Comparison of ENCODE assay signal across 32 cellular contexts in genomic region chr12:57554453-57554852, GRCh38.
"Had no signal": no experiment of that assay in that cellular context is flagged by ENCODE, and none has a peak within 500 bp of the region (broad histone marks: within the 10 kb centered on the region; RNA-seq: fewer than 3 reads in every experiment).

No MANE protein-coding gene starts in this region.

- H3K36me3 ChIP-seq: adrenal gland, breast epithelium, cardiac muscle cell, colonic mucosa, esophagus squamous epithelium, heart left ventricle, WERI-Rb-1 had no signal

- ATAC-seq: activated CD4-positive, CD25-positive, alpha-beta regulatory T cell treated with anti-CD3 and anti-CD28 coated beads, Interleukin-2, amount 50 U/mL, for 24 hours; activated CD8-positive, alpha-beta T cell treated with anti-CD3 and anti-CD28 coated beads for 36 hours; activated naive CD8-positive, alpha-beta T cell treated with anti-CD3 and anti-CD28 coated beads, Interleukin-2, amount 50 U/mL, for 24 hours; activated T-cell treated with anti-CD3 and anti-CD28 coated beads, Interleukin-2, amount 50 U/mL, for 4 hours; body of pancreas; heart left ventricle; T-helper 17 cell had no signal

- H3K36me3 Mint-ChIP-seq: activated naive CD4-positive, alpha-beta T cell treated with anti-CD3 and anti-CD28 coated beads, Interleukin-2, amount 50 U/mL, for 24 hours; activated naive CD8-positive, alpha-beta T cell treated with anti-CD3 and anti-CD28 coated beads for 36 hours had no signal

- H3K27me3 ChIP-seq: body of pancreas had no signal

- H3K27ac Mint-ChIP-seq: activated B cell treated with CpG ODN at 0.5 μM for 24 hours; activated CD8-positive, alpha-beta T cell treated with anti-CD3 and anti-CD28 coated beads for 36 hours; activated naive CD4-positive, alpha-beta T cell treated with anti-CD3 and anti-CD28 coated beads for 36 hours; activated naive CD4-positive, alpha-beta T cell treated with anti-CD3 and anti-CD28 coated beads, Interleukin-2, amount 50 U/mL, for 24 hours; activated naive CD8-positive, alpha-beta T cell treated with anti-CD3 and anti-CD28 coated beads for 36 hours; activated naive CD8-positive, alpha-beta T cell treated with anti-CD3 and anti-CD28 coated beads, Interleukin-2, amount 50 U/mL, for 24 hours; activated T-helper 2 cell treated with anti-CD3 and anti-CD28 coated beads, Interferon-gamma antibody, Interleukin-2, Interleukin-4, amounts not matched to agents 10 μg/mL and 5 μg/mL and 100 μg/mL, durations not matched to agents 14 hours and 24 hours and 36 hours; T-helper 17 cell; T-helper 2 cell treated with Interferon-gamma antibody and Interleukin-4, amounts not matched to agents 5 μg/mL and 100 μg/mL, for 36 hours had no signal

- H3K4me3 ChIP-seq: adrenal gland, body of pancreas, breast epithelium, cardiac muscle cell, colonic mucosa, esophagus squamous epithelium, heart left ventricle had no signal

- H3K27me3 Mint-ChIP-seq: activated naive CD8-positive, alpha-beta T cell treated with anti-CD3 and anti-CD28 coated beads for 36 hours had no signal

- H3K4me1 ChIP-seq: breast epithelium, colonic mucosa had no signal

- H3K9me3 Mint-ChIP-seq: activated B cell treated with CpG ODN at 0.5 μM for 24 hours; activated CD8-positive, alpha-beta T cell treated with anti-CD3 and anti-CD28 coated beads for 36 hours; activated naive CD4-positive, alpha-beta T cell treated with anti-CD3 and anti-CD28 coated beads for 36 hours; activated naive CD4-positive, alpha-beta T cell treated with anti-CD3 and anti-CD28 coated beads, Interleukin-2, amount 50 U/mL, for 24 hours; activated naive CD8-positive, alpha-beta T cell treated with anti-CD3 and anti-CD28 coated beads for 36 hours; activated naive CD8-positive, alpha-beta T cell treated with anti-CD3 and anti-CD28 coated beads, Interleukin-2, amount 50 U/mL, for 24 hours; activated T-cell treated with anti-CD3 and anti-CD28 coated beads, Interleukin-2, amount 50 U/mL, for 4 hours; activated T-helper 2 cell treated with anti-CD3 and anti-CD28 coated beads, Interferon-gamma antibody, Interleukin-2, Interleukin-4, amounts not matched to agents 10 μg/mL and 5 μg/mL and 100 μg/mL, durations not matched to agents 14 hours and 24 hours and 36 hours; T-helper 2 cell treated with Interferon-gamma antibody and Interleukin-4, amounts not matched to agents 5 μg/mL and 100 μg/mL, for 36 hours had no signal

- DNase-seq: activated B cell treated with CpG ODN at 0.5 μM for 24 hours; activated CD4-positive, alpha-beta T cell treated with anti-CD3 and anti-CD28 coated beads for 48 hours; activated CD4-positive, alpha-beta T cell treated with anti-CD3 and anti-CD28 coated beads, Interleukin-2, amount 50 U/mL, for 1 hour; activated CD4-positive, alpha-beta T cell treated with anti-CD3 and anti-CD28 coated beads, Interleukin-2, amount 50 U/mL, for 48 hours; activated CD8-positive, alpha-beta memory T cell treated with anti-CD3 and anti-CD28 coated beads for 24 hours; activated CD8-positive, alpha-beta T cell treated with anti-CD3 and anti-CD28 coated beads for 36 hours; activated effector memory CD4-positive, alpha-beta T cell treated with anti-CD3 and anti-CD28 coated beads, Interleukin-2, amount 50 U/mL, for 16 hours; activated naive CD4-positive, alpha-beta T cell treated with anti-CD3 and anti-CD28 coated beads for 36 hours; activated naive CD8-positive, alpha-beta T cell treated with anti-CD3 and anti-CD28 coated beads for 36 hours; activated naive CD8-positive, alpha-beta T cell treated with anti-CD3 and anti-CD28 coated beads, Interleukin-2, amount 50 U/mL, for 24 hours; activated T-cell treated with anti-CD3 and anti-CD28 coated beads, Interleukin-2, amount 50 U/mL, for 4 hours; adrenal gland; amygdala; aorta; body of pancreas; central memory CD4-positive, alpha-beta T cell; cerebellar nuclear complex; colonic mucosa; effector CD8-positive, alpha-beta T cell; esophagus squamous epithelium; heart left ventricle; T-helper 1 cell; T-helper 17 cell; T1000; WERI-Rb-1 had no signal

- H3K9me3 ChIP-seq: adrenal gland, body of pancreas, breast epithelium, colonic mucosa, esophagus squamous epithelium, heart left ventricle had no signal

- H3K27ac ChIP-seq: adrenal gland, body of pancreas, breast epithelium, cardiac muscle cell, colonic mucosa, epithelial cell of prostate, esophagus squamous epithelium, heart left ventricle, WERI-Rb-1 had no signal

- H3K4me3 Mint-ChIP-seq: activated B cell treated with CpG ODN at 0.5 μM for 24 hours; activated CD8-positive, alpha-beta T cell treated with anti-CD3 and anti-CD28 coated beads for 36 hours; activated naive CD4-positive, alpha-beta T cell treated with anti-CD3 and anti-CD28 coated beads for 36 hours; activated naive CD4-positive, alpha-beta T cell treated with anti-CD3 and anti-CD28 coated beads, Interleukin-2, amount 50 U/mL, for 24 hours; activated naive CD8-positive, alpha-beta T cell treated with anti-CD3 and anti-CD28 coated beads for 36 hours; activated naive CD8-positive, alpha-beta T cell treated with anti-CD3 and anti-CD28 coated beads, Interleukin-2, amount 50 U/mL, for 24 hours; activated T-cell treated with anti-CD3 and anti-CD28 coated beads, Interleukin-2, amount 50 U/mL, for 4 hours; T-helper 17 cell; T-helper 2 cell treated with Interferon-gamma antibody and Interleukin-4, amounts not matched to agents 5 μg/mL and 100 μg/mL, for 36 hours had no signal
